Comparison of ENCODE assay signal across 8 cellular contexts in the genomic region with DNA sequence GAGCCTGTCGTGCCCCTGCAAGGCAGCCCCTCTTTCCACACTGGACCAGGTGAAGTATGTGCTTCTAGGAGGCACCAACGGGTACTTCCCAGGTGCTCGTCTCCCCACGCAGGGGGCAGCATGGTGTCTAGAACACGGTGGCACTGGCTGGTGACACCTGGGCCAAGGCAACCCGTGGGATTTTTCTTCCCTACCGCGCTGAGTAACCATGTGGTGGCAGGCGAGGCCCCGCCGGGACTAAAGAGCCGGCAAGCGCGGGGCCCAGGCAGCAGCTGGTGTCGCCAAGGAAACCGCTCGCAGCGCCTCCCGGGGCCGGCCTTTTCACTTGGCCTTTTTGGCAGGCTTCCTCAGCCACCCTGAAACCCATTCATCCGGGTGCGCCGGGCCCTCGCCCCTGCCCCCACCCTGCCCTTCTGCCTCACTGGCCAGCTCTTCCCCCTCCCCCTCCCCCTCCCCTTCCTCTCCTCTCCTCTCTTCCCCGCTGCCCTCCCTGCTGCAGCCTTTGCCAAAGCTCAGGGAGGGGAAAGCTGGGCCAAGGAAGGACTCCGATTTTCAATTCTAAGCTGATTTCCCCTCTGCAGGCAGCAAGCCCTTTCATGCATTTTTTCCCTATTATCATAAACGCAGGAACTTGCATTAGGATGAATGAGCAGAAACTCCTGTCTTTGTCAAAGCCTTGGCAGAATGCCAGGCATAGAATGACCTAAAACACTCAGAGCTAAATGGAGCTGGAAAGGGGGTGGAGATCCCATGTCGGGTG.
DNase-seq lines count a peak whose midpoint lies in the region; ATAC-seq and TF ChIP-seq lines count a peak whose summit lies in the region.

No MANE protein-coding gene starts in this region.

- peak overlapping the region; percentile 98 for H3K27ac Mint-ChIP-seq in neural crest cell (ENCODE audit: unreplicated experiment)

- peak overlapping the region in 3 of 5 donors; percentile 4 to 22 (median 17) for H3K4me3 ChIP-seq in subcutaneous abdominal adipose tissue (ENCODE audit: low read depth in 1 of 5, low read length in 5 of 5)

- no peaks in the 10 kb centered on the region for H3K36me3 ChIP-seq in subcutaneous abdominal adipose tissue (ENCODE audit: control insufficient read depth in 5 of 5, insufficient read depth in 5 of 5, low read length in 5 of 5)

- peaks cover 62% of the 10 kb centered on the region for H3K4me1 Mint-ChIP-seq in neural crest cell

- H3K9me3 ChIP-seq in subcutaneous abdominal adipose tissue (ENCODE audit: control insufficient read depth in 5 of 5, low read length in 5 of 5): no peaks in the 10 kb centered on the region

- H3K4me1 ChIP-seq in subcutaneous abdominal adipose tissue (ENCODE audit: control insufficient read depth in 5 of 5, insufficient read depth in 5 of 5, low read length in 5 of 5): peaks cover 18 to 45% (median 45%) of the 10 kb centered on the region in 5 donors

- no peaks in the 10 kb centered on the region for H3K9me3 Mint-ChIP-seq in neural crest cell

- peak; percentile 81 for ATAC-seq in GM21737 (IDR thresholded peaks at IDR 0.05; ENCODE audit: unreplicated experiment)

- H3K27me3 ChIP-seq in subcutaneous abdominal adipose tissue (ENCODE audit: control insufficient read depth in 5 of 5, insufficient read depth in 4 of 5, low read length in 5 of 5): no peaks in the 10 kb centered on the region

- no peaks in the 10 kb centered on the region for H3K36me3 Mint-ChIP-seq in neural crest cell (ENCODE audit: low read depth)

- DNase-seq in DMS153 (lab: John Stamatoyannopoulos, UW) (peak; percentile 98), Kasumi-1 (lab: John Stamatoyannopoulos, UW) (peak; percentile 66 to 78), RKO (ENCODE audit: low spot score) (peak; percentile 23), fibroblast of the conjunctiva (ENCODE audit: low read depth) (peak; percentile 61), neural crest cell (ENCODE audit: low read depth, low spot score) (peak; percentile 91)
- peak; percentile 67 for DNase-seq in activated effector memory CD4-positive, alpha-beta T cell treated with Interleukin-2 at 50 U/mL for 16 hours

- peak overlapping the region; percentile 42 for H3K4me3 Mint-ChIP-seq in neural crest cell

- H3K9ac ChIP-seq in subcutaneous abdominal adipose tissue (ENCODE audit: low read length in 5 of 5): peak overlapping the region in 3 of 5 donors; percentile 50 to 64 (median 56)

- no peaks in the 10 kb centered on the region for H3K27me3 Mint-ChIP-seq in neural crest cell (ENCODE audit: low read depth)

- H3K27ac ChIP-seq in subcutaneous abdominal adipose tissue (ENCODE audit: low read depth, low read length): peak overlapping the region; percentile 88

- peak; percentile 59 for TF ChIP-seq CTCF in neural crest cell (conservative IDR thresholded peaks at IDR 0.05)

Comparison
In these comparisons a context has a peak if more than half of its experiments do, and no peak if none do; other contexts are left out.
1. Peak in every context shown above with its lines: DNase-seq, ATAC-seq, H3K4me3 ChIP-seq and H3K27ac ChIP-seq.
2. DNase-seq: peak in every context shown above with its lines; median percentile 98 in DMS153; 91 in neural crest cell; 72 in Kasumi-1; 67 in activated effector memory CD4-positive, alpha-beta T cell treated with Interleukin-2 at 50 U/mL for 16 hours; 61 in fibroblast of the conjunctiva; 23 in RKO.